ENCODE assay signal across 8 cellular contexts in the genomic region with DNA sequence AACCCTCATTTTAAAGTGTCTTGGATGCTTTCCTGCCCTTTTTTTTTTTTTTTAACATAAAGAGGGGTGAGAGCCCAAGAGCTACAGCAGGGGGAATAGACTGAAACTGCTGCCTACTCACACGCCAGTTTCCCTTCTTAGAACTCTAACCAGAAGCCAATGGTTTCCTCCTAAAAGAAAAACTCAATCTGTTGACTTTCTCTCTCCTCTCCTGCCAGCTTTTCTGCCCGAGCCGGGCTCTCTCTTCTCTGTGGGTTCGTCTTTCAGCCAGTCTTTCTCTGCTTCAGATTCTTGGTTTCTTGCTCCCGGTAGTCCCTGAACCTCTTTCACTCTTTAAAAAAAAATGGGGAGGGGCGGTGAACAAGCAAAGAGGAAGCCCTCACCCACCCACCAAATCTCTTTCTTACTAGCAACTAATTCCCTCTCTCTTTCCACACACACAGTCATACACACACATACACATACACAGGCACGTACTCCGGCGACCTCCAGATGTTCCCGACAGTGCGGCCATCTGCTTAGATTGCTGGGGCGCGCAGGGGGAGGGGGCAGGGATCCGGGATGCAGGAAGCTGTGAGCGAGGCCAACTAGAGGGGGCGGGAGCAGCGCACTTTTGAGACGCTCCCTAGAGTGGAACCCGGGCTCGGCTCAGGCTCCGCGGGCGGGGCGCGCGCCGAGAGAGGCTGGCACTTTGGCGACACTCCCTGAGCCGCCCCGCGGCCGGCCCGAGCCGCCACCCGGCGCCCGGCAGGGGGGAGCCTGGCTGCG. TPM values are rescaled to one million over a fixed set of nuclear protein-coding genes. Genes with fewer than 3 reads are reported as not detected.
DNase-seq lines count a peak whose midpoint lies in the region; ATAC-seq and TF ChIP-seq lines count a peak whose summit lies in the region.

No MANE protein-coding gene starts in this region.

- H3K36me3 Mint-ChIP-seq in GM23338 (ENCODE audit: low read depth), result peaks cover 36% of the 10 kb centered on the region
- H3K36me3 Mint-ChIP-seq in stimulated activated memory B cell treated with anti-CD40 and anti-IgM and Interleukin-4, amounts not matched to agents 10 μg/mL and 1 μg/mL and 100 μg/mL, for 72 hours, result no peaks in the 10 kb centered on the region

- H3K9me2 ChIP-seq in GM23338 (ENCODE audit: insufficient read depth), result no peaks in the 10 kb centered on the region

- no peaks in the 10 kb centered on the region for H3K27me3 ChIP-seq in BLaER1
- H3K27me3 ChIP-seq in GM23338 (ENCODE audit: insufficient read depth), result no peaks in the 10 kb centered on the region

- H2AFZ ChIP-seq in GM23338, result peak overlapping the region; percentile 94

- H3K4me1 ChIP-seq in BLaER1 (peaks cover 57% of the 10 kb centered on the region), GM23338 (ENCODE audit: insufficient read depth) (peaks cover 45% of the 10 kb centered on the region)

- peaks cover 40% of the 10 kb centered on the region for H3K79me2 ChIP-seq in GM23338 (replicated peaks; ENCODE audit: insufficient read depth)

- H4K20me1 ChIP-seq in BLaER1, result peaks cover 38% of the 10 kb centered on the region
- peaks cover 24% of the 10 kb centered on the region for H4K20me1 ChIP-seq in GM23338 (replicated peaks; ENCODE audit: insufficient read depth)

- peaks cover 17% of the 10 kb centered on the region for H3K27me3 Mint-ChIP-seq in GM23338 (ENCODE audit: insufficient read depth, low read depth, poor library complexity)
- H3K27me3 Mint-ChIP-seq in stimulated activated memory B cell treated with anti-CD40 and anti-IgM and Interleukin-4, amounts not matched to agents 10 μg/mL and 1 μg/mL and 100 μg/mL, for 72 hours, result peaks cover 72% of the 10 kb centered on the region

- H3K27ac Mint-ChIP-seq in GM23338, result peak overlapping the region; percentile 95
- peak overlapping the region; percentile 31 for H3K27ac Mint-ChIP-seq in stimulated activated memory B cell treated with anti-CD40 and anti-IgM and Interleukin-4, amounts not matched to agents 10 μg/mL and 1 μg/mL and 100 μg/mL, for 72 hours

- peak overlapping the region; percentile 89 for H3K4me3 Mint-ChIP-seq in GM23338
- H3K4me3 Mint-ChIP-seq in stimulated activated memory B cell treated with anti-CD40 and anti-IgM and Interleukin-4, amounts not matched to agents 10 μg/mL and 1 μg/mL and 100 μg/mL, for 72 hours, result peak overlapping the region; percentile 54

- H3K9me3 Mint-ChIP-seq in GM23338, result peaks cover 21% of the 10 kb centered on the region
- H3K9me3 Mint-ChIP-seq in stimulated activated memory B cell treated with anti-CD40 and anti-IgM and Interleukin-4, amounts not matched to agents 10 μg/mL and 1 μg/mL and 100 μg/mL, for 72 hours, result peaks cover 3% of the 10 kb centered on the region

- H3K27ac ChIP-seq in BLaER1 (peak overlapping the region; percentile 91), GM23338 (ENCODE audit: low read depth) (peak overlapping the region; percentile 96), epithelial cell of prostate (peak overlapping the region; percentile 90)

- peak; percentile 98 for DNase-seq in GM23338 (ENCODE audit: low spot score)
- DNase-seq in NCI-H2171 treated with DMSO at 0.1 percent for 48 hours (lab: John Stamatoyannopoulos, UW), result peak; percentile 94
- peak; percentile 77 to 82 for DNase-seq in activated CD4-positive, alpha-beta T cell treated with anti-CD3 and anti-CD28 coated beads, Interleukin-2, amount 50 U/mL, for 48 hours
- peak; percentile 59 for DNase-seq in epithelial cell of prostate (ENCODE audit: low read depth, low spot score)
- peak; percentile 95 for DNase-seq in mesenteric fat pad (ENCODE audit: low spot score)

- TF ChIP-seq CTCF in GM23338 (conservative IDR thresholded peaks at IDR 0.05; ENCODE audit: low read depth in 2 of 2), result no peak

- peak; percentile 42 for ATAC-seq in GM23338
- peak; percentile 75 for ATAC-seq in stimulated activated memory B cell treated with anti-CD40 and anti-IgM and Interleukin-4, amounts not matched to agents 10 μg/mL and 1 μg/mL and 100 μg/mL, for 72 hours
- no peak for ATAC-seq in HG02870 (IDR thresholded peaks at IDR 0.05; ENCODE audit: unreplicated experiment)

- H3K4me1 Mint-ChIP-seq in GM23338, result peaks cover 49% of the 10 kb centered on the region
- peaks cover 9% of the 10 kb centered on the region for H3K4me1 Mint-ChIP-seq in stimulated activated memory B cell treated with anti-CD40 and anti-IgM and Interleukin-4, amounts not matched to agents 10 μg/mL and 1 μg/mL and 100 μg/mL, for 72 hours

- H3K4me3 ChIP-seq in BLaER1, result peak overlapping the region; percentile 91
- peak overlapping the region; percentile 94 for H3K4me3 ChIP-seq in GM23338

- H3K9ac ChIP-seq in BLaER1, result peak overlapping the region; percentile 87

- H3K4me2 ChIP-seq in BLaER1 (peak overlapping the region; percentile 99), GM23338 (peak overlapping the region; percentile 99)

- H3K36me3 ChIP-seq in BLaER1 (no peaks in the 10 kb centered on the region; the same call in 1 of the 2 replicates), GM23338 (ENCODE audit: insufficient read depth) (no peaks in the 10 kb centered on the region)

- peaks cover 2% of the 10 kb centered on the region for H3K9me3 ChIP-seq in BLaER1

- peaks cover 8% of the 10 kb centered on the region; the same call in 1 of the 2 replicates for H3F3A ChIP-seq in GM23338 (replicated peaks; ENCODE audit: low read depth)

TF ChIP-seq in GM23338, 12 proteins besides CTCF, POLR2A, EP300 and RAD21 (continues in another document):
- TF ChIP-seq, protein P1, sequence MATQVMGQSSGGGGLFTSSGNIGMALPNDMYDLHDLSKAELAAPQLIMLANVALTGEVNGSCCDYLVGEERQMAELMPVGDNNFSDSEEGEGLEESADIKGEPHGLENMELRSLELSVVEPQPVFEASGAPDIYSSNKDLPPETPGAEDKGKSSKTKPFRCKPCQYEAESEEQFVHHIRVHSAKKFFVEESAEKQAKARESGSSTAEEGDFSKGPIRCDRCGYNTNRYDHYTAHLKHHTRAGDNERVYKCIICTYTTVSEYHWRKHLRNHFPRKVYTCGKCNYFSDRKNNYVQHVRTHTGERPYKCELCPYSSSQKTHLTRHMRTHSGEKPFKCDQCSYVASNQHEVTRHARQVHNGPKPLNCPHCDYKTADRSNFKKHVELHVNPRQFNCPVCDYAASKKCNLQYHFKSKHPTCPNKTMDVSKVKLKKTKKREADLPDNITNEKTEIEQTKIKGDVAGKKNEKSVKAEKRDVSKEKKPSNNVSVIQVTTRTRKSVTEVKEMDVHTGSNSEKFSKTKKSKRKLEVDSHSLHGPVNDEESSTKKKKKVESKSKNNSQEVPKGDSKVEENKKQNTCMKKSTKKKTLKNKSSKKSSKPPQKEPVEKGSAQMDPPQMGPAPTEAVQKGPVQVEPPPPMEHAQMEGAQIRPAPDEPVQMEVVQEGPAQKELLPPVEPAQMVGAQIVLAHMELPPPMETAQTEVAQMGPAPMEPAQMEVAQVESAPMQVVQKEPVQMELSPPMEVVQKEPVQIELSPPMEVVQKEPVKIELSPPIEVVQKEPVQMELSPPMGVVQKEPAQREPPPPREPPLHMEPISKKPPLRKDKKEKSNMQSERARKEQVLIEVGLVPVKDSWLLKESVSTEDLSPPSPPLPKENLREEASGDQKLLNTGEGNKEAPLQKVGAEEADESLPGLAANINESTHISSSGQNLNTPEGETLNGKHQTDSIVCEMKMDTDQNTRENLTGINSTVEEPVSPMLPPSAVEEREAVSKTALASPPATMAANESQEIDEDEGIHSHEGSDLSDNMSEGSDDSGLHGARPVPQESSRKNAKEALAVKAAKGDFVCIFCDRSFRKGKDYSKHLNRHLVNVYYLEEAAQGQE (IDR thresholded peaks at IDR 0.05; ENCODE audit: unreplicated experiment), result no peak
- peak; percentile 96 for TF ChIP-seq JUNB (IDR thresholded peaks at IDR 0.05; ENCODE audit: unreplicated experiment)
- no peak for TF ChIP-seq ZNF331 (CRISPR knock-in tag; IDR thresholded peaks at IDR 0.05; ENCODE audit: low read depth)
- peak; percentile 76 for TF ChIP-seq POLR2AphosphoS5 (IDR thresholded peaks at IDR 0.05; ENCODE audit: low read depth)
- TF ChIP-seq NANOG (IDR thresholded peaks at IDR 0.05; ENCODE audit: borderline replicate concordance), result no peak
- no peak for TF ChIP-seq STAT1 (IDR thresholded peaks at IDR 0.05; ENCODE audit: unreplicated experiment)

RNA-seq across cellular contexts. Expression of a gene that starts 0.4 kb away (rescaled TPM):
- total RNA-seq in GM23338 (2014; rRNA removed; shearing (Covaris generic)), result 31.1 and 33.8 TPM in 2 replicates
- polyA plus RNA-seq in GM23338 (2016; fragmentation: Nextera tagmentation; extraction: Ambion mirVana), result 9.0 and 11.7 TPM in 2 replicates
- total RNA-seq in mesenteric fat pad, result 185 TPM
